17 cellular contexts compared by ENCODE assay signal in the genomic region with DNA sequence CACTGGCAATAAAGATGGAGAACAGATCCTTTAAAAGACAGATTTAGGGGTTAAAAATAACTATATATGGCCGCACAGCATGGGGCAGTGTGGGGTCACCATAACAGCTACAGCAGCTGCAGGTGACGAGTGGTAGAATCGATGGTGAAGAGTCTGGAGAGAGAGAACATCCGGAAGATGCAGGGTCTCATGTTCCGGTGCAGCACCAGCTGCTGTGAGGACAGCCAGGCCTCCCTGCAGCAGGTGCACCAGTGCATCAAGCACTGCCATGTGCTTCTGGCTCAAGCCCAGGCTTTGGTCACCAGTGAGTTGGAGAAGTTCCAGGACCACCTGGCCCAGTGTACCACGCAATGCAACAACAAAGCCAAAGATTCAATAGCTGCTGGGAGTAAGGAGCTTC.
DNase-seq lines count a peak whose midpoint lies in the region; ATAC-seq, FAIRE-seq and TF ChIP-seq lines count a peak whose summit lies in the region.
"Had no signal": no experiment of that assay in that cellular context is flagged by ENCODE, and none has a peak within 500 bp of the region (broad histone marks: within the 10 kb centered on the region; RNA-seq: fewer than 3 reads in every experiment).

No MANE protein-coding gene starts in this region.

- FAIRE-seq in GM12891 (lab: Jason Lieb, UNC): no peak

- no peak overlapping the region for H3K27ac ChIP-seq in right atrium auricular region
- H3K27ac ChIP-seq: BLaER1, breast epithelium, neutrophil, VCaP had no signal

- no peaks in the 10 kb centered on the region for H3K4me1 ChIP-seq in right atrium auricular region
- H3K4me1 ChIP-seq: BLaER1, breast epithelium had no signal

- no peak overlapping the region for H3K4me3 ChIP-seq in right atrium auricular region
- H3K4me3 ChIP-seq: BLaER1, breast epithelium had no signal

- intact Hi-C loops in Right ventricle myocardium inferior (cut with DNase I): no loop called here

- H3K27ac Mint-ChIP-seq in stimulated activated naive B cell treated with anti-CD40 and anti-IgM and Interleukin-4, amounts not matched to agents 10 μg/mL and 1 μg/mL and 100 μg/mL, for 72 hours: peak overlapping the region; percentile 9

- no peak overlapping the region for H3K4me3 Mint-ChIP-seq in stimulated activated naive B cell treated with anti-CD40 and anti-IgM and Interleukin-4, amounts not matched to agents 10 μg/mL and 1 μg/mL and 100 μg/mL, for 72 hours
- H3K4me3 Mint-ChIP-seq: activated naive CD8-positive, alpha-beta T cell treated with anti-CD3 and anti-CD28 coated beads, Interleukin-2, amount 10 ng/mL, durations not matched to agents 7 days and 5 days had no signal

- TF ChIP-seq CTCF in right atrium auricular region (IDR thresholded peaks at IDR 0.05): no peak

- H3K36me3 ChIP-seq in right atrium auricular region: no peaks in the 10 kb centered on the region
- H3K36me3 ChIP-seq: breast epithelium had no signal

- H3K27me3 ChIP-seq in right atrium auricular region: no peaks in the 10 kb centered on the region
- H3K27me3 ChIP-seq: BLaER1, breast epithelium, neutrophil had no signal

- peaks cover 7 to 8% of the 10 kb centered on the region in 2 donors for H3K9me3 Mint-ChIP-seq in stimulated activated naive B cell treated with anti-CD40 and anti-IgM and Interleukin-4, amounts not matched to agents 10 μg/mL and 1 μg/mL and 100 μg/mL, for 72 hours

- H3K9me3 ChIP-seq in right atrium auricular region: peaks cover 0 to under 1% of the 10 kb centered on the region in 2 donors
- H3K9me3 ChIP-seq: BLaER1, neutrophil had no signal

- peaks cover 4% of the 10 kb centered on the region in 2 donors for H3K4me1 Mint-ChIP-seq in stimulated activated naive B cell treated with anti-CD40 and anti-IgM and Interleukin-4, amounts not matched to agents 10 μg/mL and 1 μg/mL and 100 μg/mL, for 72 hours

- ATAC-seq in Right ventricle myocardium inferior: no peak
- no peak for ATAC-seq in stimulated activated naive B cell treated with anti-CD40 and anti-IgM and Interleukin-4, amounts not matched to agents 10 μg/mL and 1 μg/mL and 100 μg/mL, for 72 hours (replicated peaks)

- no peaks in the 10 kb centered on the region for H3K27me3 Mint-ChIP-seq in stimulated activated naive B cell treated with anti-CD40 and anti-IgM and Interleukin-4, amounts not matched to agents 10 μg/mL and 1 μg/mL and 100 μg/mL, for 72 hours
- H3K27me3 Mint-ChIP-seq: activated naive CD8-positive, alpha-beta T cell treated with anti-CD3 and anti-CD28 coated beads, Interleukin-2, amount 10 ng/mL, durations not matched to agents 7 days and 5 days had no signal

- H3K36me3 Mint-ChIP-seq in stimulated activated naive B cell treated with anti-CD40 and anti-IgM and Interleukin-4, amounts not matched to agents 10 μg/mL and 1 μg/mL and 100 μg/mL, for 72 hours: peaks cover 24 to 27% of the 10 kb centered on the region in 2 donors

- DNase-seq in Right ventricle myocardium inferior (ENCODE audit: missing footprints): peak; percentile 63
- no peak for DNase-seq in right atrium auricular region (ENCODE audit: low spot score)
- DNase-seq in NCI-H146 treated with DMSO at 0.1 percent for 48 hours (lab: John Stamatoyannopoulos, UW; ENCODE audit: unreplicated experiment): peak; percentile 50
- peak; percentile 28 for DNase-seq in SK-N-DZ (ENCODE audit: low spot score)
- no peak for DNase-seq in stimulated activated naive B cell treated with anti-CD40 and anti-IgM and Interleukin-4, amounts not matched to agents 10 μg/mL and 1 μg/mL and 100 μg/mL, for 72 hours
- no peak for DNase-seq in inferior parietal cortex (ENCODE audit: extremely low spot score)
- DNase-seq in GM12891 (ENCODE audit: insufficient read length, low spot score): no peak
- DNase-seq: activated CD8-positive, alpha-beta memory T cell treated with anti-CD3 and anti-CD28 coated beads, Interleukin-2, amount 50 U/mL, for 4 hours; activated naive CD8-positive, alpha-beta T cell treated with anti-CD3 and anti-CD28 coated beads, Interleukin-2, amount 10 ng/mL, durations not matched to agents 7 days and 5 days; Karpas-422; mesendoderm; NCI-H1694 treated with DMSO at 0.1 percent for 48 hours; stimulated activated CD4-positive, alpha-beta T cell treated with anti-CD3 and anti-CD28 coated beads, Interleukin-1b, Interleukin-23, amount 100 ng/mL, for 48 hours had no signal

- TF ChIP-seq POLR2A in GM12891 (IDR thresholded peaks at IDR 0.05; ENCODE audit: low read depth, low read length): no peak

TF ChIP-seq in GM12891, 5 proteins besides CTCF, POLR2A, EP300 and RAD21:
- TF ChIP-seq TAF1 (IDR thresholded peaks at IDR 0.05; ENCODE audit: low read depth, low read length) (no peak), SPI1 (IDR thresholded peaks at IDR 0.05; ENCODE audit: low read depth, low read length) (no peak), PAX5 (IDR thresholded peaks at IDR 0.05; ENCODE audit: insufficient read depth, low read length, severe bottlenecking) (no peak), POLR2AphosphoS5 (IDR thresholded peaks at IDR 0.05; ENCODE audit: low read depth, low read length) (no peak), POU2F2 (IDR thresholded peaks at IDR 0.05; ENCODE audit: low read depth, low read length) (no peak)

Comparison
In these comparisons a context has a peak if more than half of its experiments do, and no peak if none do; other contexts are left out.
1. DNase-seq: peak in Right ventricle myocardium inferior (single experiment), NCI-H146 treated with DMSO at 0.1 percent for 48 hours (single experiment) and SK-N-DZ (single experiment); none in right atrium auricular region (single experiment), stimulated activated naive B cell treated with anti-CD40 and anti-IgM and Interleukin-4, amounts not matched to agents 10 μg/mL and 1 μg/mL and 100 μg/mL, for 72 hours (single experiment), inferior parietal cortex (single experiment) and GM12891 (single experiment).